26 cellular contexts compared by ENCODE assay signal in genomic region chr13:54174001-54174400, GRCh38.
"Had no signal": no experiment of that assay in that cellular context is flagged by ENCODE, and none has a peak within 500 bp of the region (broad histone marks: within the 10 kb centered on the region; RNA-seq: fewer than 3 reads in every experiment).

No MANE protein-coding gene starts in this region.

- H3K27me3 ChIP-seq: stomach, suprapubic skin, testis, thyroid gland, tibial artery, tibial nerve, transverse colon, upper lobe of left lung, upper lobe of right lung, uterus, vagina had no signal

- ATAC-seq: stimulated activated effector memory CD8-positive, alpha-beta T cell treated with anti-CD3 and anti-CD28 coated beads, Interleukin-12 subunit alpha, Interleukin-12 subunit beta, amount 100 ng/mL, for 72 hours; stimulated activated memory B cell treated with anti-CD40 and anti-IgM and Interleukin-4, amounts not matched to agents 10 μg/mL and 1 μg/mL and 100 μg/mL, for 72 hours; stimulated activated naive B cell treated with anti-CD40 and anti-IgM and Interleukin-4, amounts not matched to agents 10 μg/mL and 1 μg/mL and 100 μg/mL, for 72 hours; stimulated activated naive CD8-positive, alpha-beta T cell treated with anti-CD3 and anti-CD28 coated beads, Interleukin-15, amount 100 ng/mL, for 72 hours; stimulated activated naive CD8-positive, alpha-beta T cell treated with anti-CD3 and anti-CD28 coated beads, Interleukin-15, Interleukin-2, amounts not matched to agents 100 U/mL and 50 U/mL, for 24 hours; upper lobe of right lung had no signal

- H3K9me3 ChIP-seq: stomach, suprapubic skin, testis, thoracic aorta, thyroid gland, tibial artery, tibial nerve, upper lobe of left lung, upper lobe of right lung, uterus, vagina had no signal

- DNase-seq: stimulated activated CD4-positive, alpha-beta T cell treated with anti-CD3 and anti-CD28 coated beads, Interleukin-2, amount 100 ng/mL, for 48 hours; stimulated activated CD4-positive, alpha-beta T cell treated with anti-CD3 and anti-CD28 coated beads, Interleukin-4, amount 100 ng/mL, for 1 hour; stimulated activated CD4-positive, alpha-beta T cell treated with anti-CD3 and anti-CD28 coated beads, Interleukin-4, amount 100 ng/mL, for 24 hours; stimulated activated CD4-positive, alpha-beta T cell treated with anti-CD3 and anti-CD28 coated beads, Interleukin-4, amount 100 ng/mL, for 4 hours; stimulated activated CD8-positive, alpha-beta memory T cell treated with anti-CD3 and anti-CD28 coated beads, Interleukin-4, amount 100 ng/mL, for 48 hours; stimulated activated naive B cell treated with anti-CD40 and anti-IgM and Interleukin-4, amounts not matched to agents 10 μg/mL and 1 μg/mL and 100 μg/mL, for 72 hours; stimulated activated naive CD4-positive, alpha-beta T cell; stimulated activated naive CD4-positive, alpha-beta T cell treated with Interleukin-2 at 50 U/mL for 16 hours; stimulated activated naive CD8-positive, alpha-beta T cell treated with anti-CD3 and anti-CD28 coated beads, Interleukin-15, amount 100 ng/mL, for 72 hours; stimulated activated naive CD8-positive, alpha-beta T cell treated with anti-CD3 and anti-CD28 coated beads, Interleukin-15, Interleukin-2, amounts not matched to agents 100 U/mL and 50 U/mL, for 24 hours; stomach; substantia nigra; testis; thyroid gland; tibial artery; transverse colon; trophoblast cell; upper lobe of left lung; upper lobe of right lung; uterus had no signal

- H3K4me3 ChIP-seq: stomach, suprapubic skin, testis, thoracic aorta, thyroid gland, tibial artery, tibial nerve, transverse colon, upper lobe of left lung, upper lobe of right lung, uterus, vagina had no signal

- H3K4me1 ChIP-seq: stomach, suprapubic skin, testis, thyroid gland, tibial artery, tibial nerve, transverse colon, upper lobe of left lung, upper lobe of right lung, uterus, vagina had no signal

- H3K27ac ChIP-seq: stomach, suprapubic skin, testis, thoracic aorta, thyroid gland, tibial artery, tibial nerve, transverse colon, upper lobe of left lung, upper lobe of right lung, uterus, vagina had no signal

- H3K36me3 ChIP-seq: stomach, suprapubic skin, thoracic aorta, thyroid gland, tibial artery, tibial nerve, transverse colon, upper lobe of left lung, upper lobe of right lung, uterus, vagina had no signal
